24 cellular contexts compared by ENCODE assay signal in genomic region chr15:88225484-88225883, GRCh38. TPM values are rescaled to one million over a fixed set of nuclear protein-coding genes. Genes with fewer than 3 reads are reported as not detected.
"Had no signal": no experiment of that assay in that cellular context is flagged by ENCODE, and none has a peak within 500 bp of the region (broad histone marks: within the 10 kb centered on the region; RNA-seq: fewer than 3 reads in every experiment).

No MANE protein-coding gene starts in this region.

- H3K9ac ChIP-seq: SK-N-SH had no signal

- H3K27ac ChIP-seq: RWPE1 had no signal

- ATAC-seq: Panc1, PC-3, T-cell had no signal

- H3K36me3 ChIP-seq: MG63 had no signal

- H3K4me1 Mint-ChIP-seq: T-cell had no signal

- H3K27me3 ChIP-seq: MG63 had no signal

- H3K4me3 ChIP-seq: MG63 had no signal

- H3K9me3 Mint-ChIP-seq: IgD-negative memory B cell, T-cell had no signal

- H3K4me3 Mint-ChIP-seq: IgD-negative memory B cell, T-cell had no signal

- H3K36me3 Mint-ChIP-seq: T-cell had no signal

- H3K4me2 ChIP-seq: SK-N-SH had no signal

- H3K9me3 ChIP-seq: MG63, SK-N-SH had no signal

- DNase-seq: Karpas-422, KG1, MG63, NCI-H1092, NCI-H1105 treated with DMSO at 0.1 percent for 48 hours, NCI-H1417 treated with DMSO at 0.1 percent for 48 hours, NCI-H146, NCI-H1694 treated with DMSO at 0.1 percent for 48 hours, NCI-H1930, NCI-H2171 treated with DMSO at 0.1 percent for 48 hours, NCI-H345, NCI-H524, NCI-H69, NCI-H774, PC-3, SHP77, SK-N-SH, SW 1271, T-cell had no signal

- H3K27ac Mint-ChIP-seq: IgD-negative memory B cell, T-cell had no signal

RNA-seq across cellular contexts. Expression of gene NTRK3, which starts 31.1 kb away (rescaled TPM):
- total RNA-seq: NCI-H460, PC-3, SK-MEL-5, T-cell had no signal
